ENCODE assay signal across 8 cellular contexts in the genomic region with DNA sequence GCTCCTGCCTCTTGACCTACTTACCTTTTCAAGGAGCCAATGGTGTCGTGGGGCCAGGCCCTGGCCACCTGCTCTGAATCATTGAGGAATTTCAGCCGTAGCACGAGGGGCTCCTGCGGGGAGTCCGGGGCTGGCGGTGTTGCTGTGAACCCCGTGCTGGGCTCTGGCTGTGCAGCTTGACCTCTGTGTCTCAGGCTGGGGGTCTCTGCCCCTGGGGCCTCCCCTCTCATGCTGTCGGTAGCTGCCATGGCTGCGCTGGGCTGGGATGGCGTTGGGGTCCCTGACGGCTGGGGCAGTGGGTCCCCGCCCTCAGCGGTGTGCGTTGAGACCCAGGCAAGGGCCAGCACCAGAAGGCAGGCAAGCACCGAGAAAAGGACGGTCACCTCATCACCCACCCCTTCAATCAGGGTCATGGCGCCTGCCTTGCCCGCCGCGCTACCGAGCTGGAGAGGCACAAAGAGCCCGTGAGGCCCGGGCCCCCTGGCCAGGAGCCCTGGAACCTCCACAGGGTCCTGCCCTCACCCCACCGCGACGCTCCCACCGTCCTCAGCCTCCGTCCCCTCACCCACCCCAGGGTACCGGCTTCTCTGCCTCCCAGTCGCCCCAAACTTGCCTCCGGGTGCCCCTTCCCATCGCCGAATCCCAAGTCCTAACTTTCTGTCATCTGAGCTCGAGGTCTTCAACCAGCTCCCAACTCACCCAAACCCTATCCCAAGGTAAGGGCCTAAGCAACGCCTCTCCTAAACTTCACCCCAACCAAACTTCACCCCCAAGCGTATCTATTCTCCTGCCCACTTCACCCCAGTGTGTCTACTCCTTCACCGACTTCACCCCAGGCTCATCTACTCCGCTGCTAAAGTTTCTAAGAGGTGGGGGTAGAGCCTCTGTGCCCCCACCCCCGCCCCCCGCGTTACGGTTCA. TPM values are rescaled to one million over a fixed set of nuclear protein-coding genes. Genes with fewer than 3 reads are reported as not detected.
DNase-seq lines count a peak whose midpoint lies in the region; ATAC-seq and TF ChIP-seq lines count a peak whose summit lies in the region.

No MANE protein-coding gene starts in this region.

- H3K27me3 ChIP-seq in BE2C (no peaks in the 10 kb centered on the region), Loucy (ENCODE audit: insufficient read depth, low read length, poor library complexity, severe bottlenecking) (no peaks in the 10 kb centered on the region)

- no peaks in the 10 kb centered on the region for H3K27me3 Mint-ChIP-seq in dendritic cell treated with granulocyte-macrophage colony-stimulating factor and Interleukin-4, amounts not matched to agents 40 ng/mL and 50 ng/mL, for 4 days
- peaks cover 0 to 17% (median 7%) of the 10 kb centered on the region in 5 donors for H3K27me3 Mint-ChIP-seq in naive thymus-derived CD8-positive, alpha-beta T cell

- ATAC-seq in naive thymus-derived CD8-positive, alpha-beta T cell: no peak

- H3K9me3 Mint-ChIP-seq in dendritic cell treated with granulocyte-macrophage colony-stimulating factor and Interleukin-4, amounts not matched to agents 40 ng/mL and 50 ng/mL, for 4 days: no peaks in the 10 kb centered on the region
- no peaks in the 10 kb centered on the region for H3K9me3 Mint-ChIP-seq in naive thymus-derived CD8-positive, alpha-beta T cell

- peak overlapping the region; percentile 88 for H3K4me2 ChIP-seq in Loucy (ENCODE audit: low read depth, low read length, poor library complexity, severe bottlenecking)

- H3K4me1 ChIP-seq in BE2C (peaks cover 42% of the 10 kb centered on the region), Loucy (ENCODE audit: insufficient read depth, low read length, poor library complexity, severe bottlenecking) (peaks cover 40% of the 10 kb centered on the region)

- peak overlapping the region; percentile 95 for H3K4me3 Mint-ChIP-seq in dendritic cell treated with granulocyte-macrophage colony-stimulating factor and Interleukin-4, amounts not matched to agents 40 ng/mL and 50 ng/mL, for 4 days
- peak overlapping the region; percentile 84 to 94 (median 90) for H3K4me3 Mint-ChIP-seq in naive thymus-derived CD8-positive, alpha-beta T cell

- POLR2A ChIA-PET in naive thymus-derived CD8-positive, alpha-beta T cell (lab: Charles Lee): interaction anchor here (0.8 to 5.1 kb wide), 4 partner anchors 12 to 64 kb away, joined by 3 to 23 read pairs (median 4); a partner anchor contains a TSS

- DNase-seq in BE2C (no peak), AML-193 (lab: John Stamatoyannopoulos, UW) (no peak), 8988T (no peak)
- peak in 1 of 10 donors; percentile 18 for DNase-seq in naive thymus-derived CD8-positive, alpha-beta T cell
- no peak for DNase-seq in stimulated activated CD4-positive, alpha-beta T cell treated with anti-CD3 and anti-CD28 coated beads, Interleukin-4, amount 100 ng/mL, for 4 hours
- no peak for DNase-seq in NK-92 treated with Interleukin-12 subunit alpha and Interleukin-12 subunit beta, amount 100 ng/mL, for 24 hours (lab: John Stamatoyannopoulos, UW)

- H3K36me3 Mint-ChIP-seq in dendritic cell treated with granulocyte-macrophage colony-stimulating factor and Interleukin-4, amounts not matched to agents 40 ng/mL and 50 ng/mL, for 4 days (ENCODE audit: low read depth): peaks cover 62% of the 10 kb centered on the region
- H3K36me3 Mint-ChIP-seq in naive thymus-derived CD8-positive, alpha-beta T cell: no peaks in the 10 kb centered on the region

- H3K4me1 Mint-ChIP-seq in dendritic cell treated with granulocyte-macrophage colony-stimulating factor and Interleukin-4, amounts not matched to agents 40 ng/mL and 50 ng/mL, for 4 days (ENCODE audit: low read depth): peaks cover 60% of the 10 kb centered on the region
- peaks cover 21 to 60% (median 47%) of the 10 kb centered on the region in 4 donors for H3K4me1 Mint-ChIP-seq in naive thymus-derived CD8-positive, alpha-beta T cell

- peak overlapping the region; percentile 90 for H2AFZ ChIP-seq in Loucy (ENCODE audit: low read length)

- no peaks in the 10 kb centered on the region for H3K9me2 ChIP-seq in Loucy (replicated peaks; ENCODE audit: low read depth, low read length)

- TF ChIP-seq CTCF in BE2C (IDR thresholded peaks at IDR 0.05; ENCODE audit: low read depth, low read length): no peak
- no peak for TF ChIP-seq CTCF in Loucy (conservative IDR thresholded peaks at IDR 0.05; ENCODE audit: low read length)

- 0 out of 2 replicates have a peak, but pooled peaks cover 5% of the 10 kb centered on the region for H3F3A ChIP-seq in Loucy (ENCODE audit: low read depth)

- H3K9me3 ChIP-seq in BE2C (no peaks in the 10 kb centered on the region), Loucy (ENCODE audit: insufficient read depth, low read depth, low read length) (no peaks in the 10 kb centered on the region)

- H3K4me3 ChIP-seq in BE2C (ENCODE audit: low read depth, low read length): peak overlapping the region; percentile 92
- peak overlapping the region; percentile 100 for H3K4me3 ChIP-seq in Loucy (ENCODE audit: low read length, poor library complexity, severe bottlenecking)

- H3K27ac Mint-ChIP-seq in dendritic cell treated with granulocyte-macrophage colony-stimulating factor and Interleukin-4, amounts not matched to agents 40 ng/mL and 50 ng/mL, for 4 days: peak overlapping the region; percentile 89
- peak overlapping the region; percentile 82 to 99 (median 93) for H3K27ac Mint-ChIP-seq in naive thymus-derived CD8-positive, alpha-beta T cell

- peaks cover 47% of the 10 kb centered on the region for H3K79me2 ChIP-seq in Loucy (ENCODE audit: insufficient read depth, low read length)

- peak overlapping the region; percentile 99 for H3K9ac ChIP-seq in Loucy (ENCODE audit: low read depth, low read length, poor library complexity, severe bottlenecking)

- intact Hi-C loops in dendritic cell treated with granulocyte-macrophage colony-stimulating factor and Interleukin-4, amounts not matched to agents 40 ng/mL and 50 ng/mL, for 4 days (cut with micrococcal nuclease): loop anchor here (1.0 to 10.0 kb wide), 2 partner anchors 54 to 298 kb away; a partner anchor contains a TSS

- H4K20me1 ChIP-seq in Loucy (ENCODE audit: insufficient read depth, low read length, poor library complexity, severe bottlenecking): peaks cover 19% of the 10 kb centered on the region

- no peaks in the 10 kb centered on the region for H3K36me3 ChIP-seq in BE2C
- no peaks in the 10 kb centered on the region; the same call in 1 of the 2 replicates for H3K36me3 ChIP-seq in Loucy (ENCODE audit: insufficient read depth, low read length)

RNA-seq across cellular contexts. Expression of a gene that starts 0.9 kb away (rescaled TPM):
- 203 TPM for polyA plus RNA-seq in BE2C (2012; ENCODE audit: insufficient read depth, insufficient read length, low read depth)
- total RNA-seq in naive thymus-derived CD8-positive, alpha-beta T cell: 10 to 100 TPM; 41.8 to 45.6 TPM
- polyA plus RNA-seq in naive thymus-derived CD8-positive, alpha-beta T cell: 10 to 100 TPM; 42.9 to 70.6 (median 49.1) TPM

RNA-seq across cellular contexts. Expression of a gene that starts 1.8 kb away (rescaled TPM):
- polyA plus RNA-seq in BE2C (2012; ENCODE audit: insufficient read depth, insufficient read length, low read depth): 267 TPM
- total RNA-seq in naive thymus-derived CD8-positive, alpha-beta T cell: 100 to 1,000 TPM; 145 TPM
- polyA plus RNA-seq in naive thymus-derived CD8-positive, alpha-beta T cell: 10 to 100 TPM; 38.8 to 63.6 (median 44.2) TPM

RNA-seq across cellular contexts. Expression of a gene that starts 3.9 kb away (rescaled TPM):
- polyA plus RNA-seq in BE2C (2012; ENCODE audit: insufficient read depth, insufficient read length, low read depth): 220 TPM
- total RNA-seq in naive thymus-derived CD8-positive, alpha-beta T cell: 10 to 100 TPM; 35.2 to 36.9 TPM
- 1 to 10 TPM; 1.1 to 6.0 (median 3.7) TPM for polyA plus RNA-seq in naive thymus-derived CD8-positive, alpha-beta T cell

RNA-seq across cellular contexts. Expression of a gene that starts 23.0 kb away (rescaled TPM):
- 621 TPM for polyA plus RNA-seq in BE2C (2012; ENCODE audit: insufficient read depth, insufficient read length, low read depth)
- total RNA-seq in naive thymus-derived CD8-positive, alpha-beta T cell: 10 to 100 TPM; 52.5 to 60.6 TPM
- polyA plus RNA-seq in naive thymus-derived CD8-positive, alpha-beta T cell: 10 to 100 TPM; 10.1 to 18.0 (median 14.8) TPM

RNA-seq across cellular contexts. Expression of a gene that starts 24.7 kb away (rescaled TPM):
- polyA plus RNA-seq in BE2C (2012; ENCODE audit: insufficient read depth, insufficient read length, low read depth): 56.3 TPM
- total RNA-seq in naive thymus-derived CD8-positive, alpha-beta T cell: 1 to 10 TPM; 4.1 to 6.0 TPM
- 10 to 100 TPM; 10.7 to 13.2 (median 11.7) TPM for polyA plus RNA-seq in naive thymus-derived CD8-positive, alpha-beta T cell
